Comparison of ENCODE assay signal across 8 cellular contexts in genomic region chr19:40190891-40191835, GRCh38. TPM values are rescaled to one million over a fixed set of nuclear protein-coding genes. Genes with fewer than 3 reads are reported as not detected.
DNase-seq lines count a peak whose midpoint lies in the region; ATAC-seq and TF ChIP-seq lines count a peak whose summit lies in the region.

Gene MAP3K10, plus strand, starts transcription at chr19:40191426. Its CDS starts 606 bp downstream, at chr19:40192032.

- in situ Hi-C loops in ACHN (cut with HindIII; ENCODE audit: low pct_ligation_motif_present, low pct_unique_long_range_greater_than_20kb, low sequenced_read_pairs): no loop called here

- 0% methylated on average over 28 to 36 of the region's 116 CpGs for WGBS in lower leg skin, 2 donors

- TF ChIP-seq POLR2A in lower leg skin (IDR thresholded peaks at IDR 0.05): no peak

- H3K4me3 ChIP-seq in lower leg skin (ENCODE audit: low read depth, poor library complexity, severe bottlenecking): peak within 1 kb of the TSS; percentile 96

- intact Hi-C loops in lower leg skin (cut with DNase I; ENCODE audit: low total_unique reads): no loop called here

- DNase-seq in ACHN (peak; percentile 70), NCI-H524 treated with DMSO at 0.1 percent for 48 hours (lab: John Stamatoyannopoulos, UW) (peak; percentile 3), dermis blood vessel endothelial cell (peak; percentile 74), lower leg skin (ENCODE audit: low spot score in 2 of 2) (peak; percentile 34 to 94)
- peak; percentile 55 to 60 for DNase-seq in activated CD4-positive, alpha-beta T cell treated with anti-CD3 and anti-CD28 coated beads, Interleukin-2, amount 50 U/mL, for 24 hours (ENCODE audit: low read depth in 1 of 2, low spot score in 1 of 2)
- peak; percentile 69 to 76 for DNase-seq in stimulated activated CD4-positive, alpha-beta T cell treated with anti-CD3 and anti-CD28 coated beads, Interleukin-4, amount 100 ng/mL, for 48 hours (ENCODE audit: low read depth in 2 of 2)

- peak; percentile 75 for ATAC-seq in GM18868 (IDR thresholded peaks at IDR 0.05; ENCODE audit: unreplicated experiment)
- ATAC-seq in HG03103 (IDR thresholded peaks at IDR 0.05; ENCODE audit: low read depth, unreplicated experiment): peak; percentile 62

- no peak for TF ChIP-seq CTCF in lower leg skin (IDR thresholded peaks at IDR 0.05)

RNA-seq across cellular contexts. Expression of gene MAP3K10, which starts in this region (rescaled TPM):
- 6.5 and 8.8 TPM in 2 replicates for total RNA-seq in dermis blood vessel endothelial cell
- total RNA-seq in lower leg skin: 10 to 100 TPM; 10.2 to 24.8 (median 11.6) TPM

Comparison
In these comparisons a context has a peak if more than half of its experiments do, and no peak if none do; other contexts are left out.
1. Peak in every context shown above with its lines: DNase-seq, ATAC-seq and H3K4me3 ChIP-seq.
2. DNase-seq: peak in every context shown above with its lines; median percentile 74 in dermis blood vessel endothelial cell; 72 in stimulated activated CD4-positive, alpha-beta T cell treated with anti-CD3 and anti-CD28 coated beads, Interleukin-4, amount 100 ng/mL, for 48 hours; 70 in ACHN; 64 in lower leg skin; 58 in activated CD4-positive, alpha-beta T cell treated with anti-CD3 and anti-CD28 coated beads, Interleukin-2, amount 50 U/mL, for 24 hours; 3 in NCI-H524 treated with DMSO at 0.1 percent for 48 hours.